7 cellular contexts compared by ENCODE assay signal in genomic region chr17:82876602-82877391, GRCh38. TPM values are rescaled to one million over a fixed set of nuclear protein-coding genes. Genes with fewer than 3 reads are reported as not detected.
DNase-seq lines count a peak whose midpoint lies in the region; ATAC-seq and TF ChIP-seq lines count a peak whose summit lies in the region.

No MANE protein-coding gene starts in this region.

- peaks cover 9% of the 10 kb centered on the region for H3K36me3 Mint-ChIP-seq in mesothelial cell of epicardium
- peaks cover 0 to 13% (median 3%) of the 10 kb centered on the region in 3 donors for H3K36me3 Mint-ChIP-seq in naive thymus-derived CD8-positive, alpha-beta T cell

- TF ChIP-seq CTCF in PC-9 (conservative IDR thresholded peaks at IDR 0.05) (no peak; the same call in 1 of the 2 replicates), mesothelial cell of epicardium (IDR thresholded peaks at IDR 0.05; ENCODE audit: unreplicated experiment) (peak; percentile 19), upper lobe of right lung (IDR thresholded peaks at IDR 0.05) (peak; percentile 54)

- DNase-seq in GM23248 (peak; percentile 93), PC-9 (peak; percentile 68 to 70), epidermal melanocyte (ENCODE audit: insufficient read length, low spot score) (peak; percentile 99), mesothelial cell of epicardium (ENCODE audit: low spot score in 2 of 2, unreplicated experiment in 2 of 2) (peak in 1 of 2 experiments; percentile 69), upper lobe of right lung (peak; percentile 92), T-helper 9 cell (no peak)
- no peak for DNase-seq in naive thymus-derived CD8-positive, alpha-beta T cell

- no peaks in the 10 kb centered on the region for H3K9me2 ChIP-seq in GM23248 (ENCODE audit: insufficient read depth)
- no peaks in the 10 kb centered on the region for H3K9me2 ChIP-seq in PC-9 (ENCODE audit: insufficient read depth)

- peaks cover 10% of the 10 kb centered on the region; the same call in 1 of the 2 replicates for H3F3A ChIP-seq in GM23248 (ENCODE audit: insufficient read depth)
- H3F3A ChIP-seq in PC-9 (ENCODE audit: insufficient read depth, low read depth), result peaks cover 26% of the 10 kb centered on the region

- H3K9me3 Mint-ChIP-seq in mesothelial cell of epicardium, result no peaks in the 10 kb centered on the region
- H3K9me3 Mint-ChIP-seq in naive thymus-derived CD8-positive, alpha-beta T cell, result no peaks in the 10 kb centered on the region

- H2AFZ ChIP-seq in GM23248 (peak overlapping the region; percentile 74), PC-9 (peak overlapping the region; percentile 3; the same call in 1 of the 2 replicates)

- H3K27ac Mint-ChIP-seq in mesothelial cell of epicardium, result peak overlapping the region; percentile 93
- peak overlapping the region in 4 of 10 donors; percentile 15 to 60 (median 34) for H3K27ac Mint-ChIP-seq in naive thymus-derived CD8-positive, alpha-beta T cell

- no peaks in the 10 kb centered on the region for H3K27me3 Mint-ChIP-seq in mesothelial cell of epicardium (ENCODE audit: low read depth)
- peaks cover 0 to 2% (median 0%) of the 10 kb centered on the region in 5 donors for H3K27me3 Mint-ChIP-seq in naive thymus-derived CD8-positive, alpha-beta T cell

- CTCF ChIA-PET in PC-9 (lab: Charles Lee), result interaction anchor here (0.6 to 1.9 kb wide), 7 partner anchors 9 to 95 kb away, joined by 3 to 6 read pairs (median 4); no protein-coding TSS in a partner anchor

- peak overlapping the region; percentile 66 for H3K27ac ChIP-seq in GM23248
- peak overlapping the region; percentile 100 for H3K27ac ChIP-seq in PC-9
- peak overlapping the region; percentile 82 for H3K27ac ChIP-seq in upper lobe of right lung

- peak; percentile 83 for ATAC-seq in upper lobe of right lung
- ATAC-seq in naive thymus-derived CD8-positive, alpha-beta T cell, result no peak

- H3K79me2 ChIP-seq in GM23248 (ENCODE audit: insufficient read depth) (no peaks in the 10 kb centered on the region), PC-9 (ENCODE audit: low read depth) (peaks cover 43% of the 10 kb centered on the region)

- no peaks in the 10 kb centered on the region for H4K20me1 ChIP-seq in GM23248 (ENCODE audit: insufficient read depth)
- no peaks in the 10 kb centered on the region for H4K20me1 ChIP-seq in PC-9 (ENCODE audit: insufficient read depth)

- H3K4me3 Mint-ChIP-seq in mesothelial cell of epicardium, result no peak overlapping the region
- H3K4me3 Mint-ChIP-seq in naive thymus-derived CD8-positive, alpha-beta T cell, result no peak overlapping the region

- 13 to 15% methylated on average over 15 of the region's 15 CpGs for whole genome bisulfite sequencing in GM23248 (ENCODE audit: low coverage in 1 of 2, low lambda C conversion rate in 2 of 2, missing lambda C conversion rate in 2 of 2), 2 experiments

- H3K36me3 ChIP-seq in GM23248 (ENCODE audit: low read depth) (no peaks in the 10 kb centered on the region), PC-9 (ENCODE audit: low read depth) (no peaks in the 10 kb centered on the region), upper lobe of right lung (peaks cover 2% of the 10 kb centered on the region)

- POLR2A ChIA-PET in PC-9 (lab: Charles Lee; ENCODE audit: unreplicated experiment), result interaction anchor here (0.6 to 1.0 kb wide), 3 partner anchors 13 to 21 kb away, joined by 4 to 5 read pairs (median 5); no protein-coding TSS in a partner anchor
- POLR2A ChIA-PET in naive thymus-derived CD8-positive, alpha-beta T cell (lab: Charles Lee), result interaction anchor here (0.9 to 4.5 kb wide), 2 partner anchors 8 to 12 kb away, joined by 6 to 22 read pairs; no protein-coding TSS in a partner anchor

- peak overlapping the region; percentile 65 for H3K9ac ChIP-seq in GM23248

- intact Hi-C loops in PC-9 (cut with micrococcal nuclease; ENCODE audit: unreplicated experiment) (loop anchor here (1.0 kb wide), 2 partner anchors 13 to 38 kb away; no protein-coding TSS in a partner anchor), upper lobe of right lung (cut with DNase I) (no loop called here)

- peaks cover 29% of the 10 kb centered on the region for H3K4me1 Mint-ChIP-seq in mesothelial cell of epicardium
- H3K4me1 Mint-ChIP-seq in naive thymus-derived CD8-positive, alpha-beta T cell, result peaks cover 22 to 64% (median 30%) of the 10 kb centered on the region in 4 donors

- H3K9me3 ChIP-seq in GM23248 (ENCODE audit: low read depth), result no peaks in the 10 kb centered on the region
- H3K9me3 ChIP-seq in PC-9 (ENCODE audit: insufficient read depth, low read depth), result no peaks in the 10 kb centered on the region
- no peaks in the 10 kb centered on the region for H3K9me3 ChIP-seq in upper lobe of right lung

- in situ Hi-C loops in GM23248 (cut with MboI), result no loop called here

- H3K27me3 ChIP-seq in GM23248 (replicated peaks; ENCODE audit: insufficient read depth) (no peaks in the 10 kb centered on the region), PC-9 (ENCODE audit: insufficient read depth, low read depth) (no peaks in the 10 kb centered on the region), upper lobe of right lung (no peaks in the 10 kb centered on the region)

- H3K4me2 ChIP-seq in GM23248 (ENCODE audit: unreplicated experiment) (peak overlapping the region; percentile 56), PC-9 (peak overlapping the region; percentile 93)

- no TSS peak for BruUV-seq in PC-9 (replicated peaks; lab: Mats Ljungman, UMichigan)

- H3K4me3 ChIP-seq in GM23248 (no peak overlapping the region), PC-9 (peak overlapping the region; percentile 54; the same call in 1 of the 2 replicates), upper lobe of right lung (peak overlapping the region; percentile 23)

- peaks cover 13% of the 10 kb centered on the region for H3K4me1 ChIP-seq in GM23248 (ENCODE audit: insufficient read depth)
- H3K4me1 ChIP-seq in PC-9 (replicated peaks; ENCODE audit: insufficient read depth), result peaks cover 42% of the 10 kb centered on the region
- peaks cover 61% of the 10 kb centered on the region for H3K4me1 ChIP-seq in upper lobe of right lung

RNA-seq across cellular contexts. Expression of gene ZNF750, which starts 37.0 kb away (rescaled TPM):
- total RNA-seq in GM23248 (2014; rRNA removed; shearing (Covaris generic)), result not detected in 2 replicates
- 0.11 TPM in 1 of 2 replicates, not detected in the other for polyA plus RNA-seq in GM23248 (2016; fragmentation: Nextera tagmentation; extraction: Ambion mirVana)
- total RNA-seq in PC-9 (2021) (0.35 and 0.44 TPM in 2 replicates), mesothelial cell of epicardium (1.8 to 2.6 TPM (median 2.3 TPM) in 3 replicates), upper lobe of right lung (5.6 TPM)
- not detected for total RNA-seq in naive thymus-derived CD8-positive, alpha-beta T cell
- not detected for polyA plus RNA-seq in naive thymus-derived CD8-positive, alpha-beta T cell

Comparison
In these comparisons a context has a peak if more than half of its experiments do, and no peak if none do; other contexts are left out.
1. DNase-seq: peak in GM23248 (single experiment), PC-9 (2 of 2), epidermal melanocyte (single experiment) and upper lobe of right lung (single experiment); none in T-helper 9 cell (single experiment) and naive thymus-derived CD8-positive, alpha-beta T cell (0 of 10).
2. Peak in every context shown above with its lines, with median percentiles within 50 percentile points of each other: H3K27ac ChIP-seq.